7 cellular contexts compared by ENCODE assay signal in the genomic region with DNA sequence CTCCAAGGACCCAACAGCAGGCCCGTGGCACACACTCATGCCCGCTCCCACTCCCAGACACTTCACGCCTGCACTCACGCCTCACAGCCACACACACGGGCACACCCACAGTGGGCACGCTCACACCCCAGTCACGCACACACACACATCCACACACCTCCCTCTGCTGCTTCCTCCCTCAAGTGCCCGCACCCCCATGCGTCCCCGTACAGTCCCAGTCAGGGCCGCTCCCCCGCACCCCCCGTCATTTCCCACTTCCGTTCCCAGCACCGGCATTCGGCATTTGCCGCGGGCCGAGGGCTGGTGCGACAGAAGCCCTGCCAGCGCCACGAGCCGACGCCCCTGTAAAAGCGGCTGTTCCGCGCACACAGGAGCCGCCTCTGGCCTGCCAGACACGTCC.
DNase-seq lines count a peak whose midpoint lies in the region; ATAC-seq and TF ChIP-seq lines count a peak whose summit lies in the region.
"Not testable (repeated sequence)": the region's sequence is repeated elsewhere in the genome, so short reads cannot be mapped to it uniquely, and the experiment has no call there.

No MANE protein-coding gene starts in this region.

- H3K4me1 ChIP-seq in Peyer's patch, psoas muscle: not testable (repeated sequence)

- H3K4me3 Mint-ChIP-seq in activated CD8-positive, alpha-beta memory T cell treated with anti-CD3 and anti-CD28 coated beads, Interleukin-2, amount 10 ng/mL, durations not matched to agents 7 days and 5 days; memory B cell: not testable (repeated sequence)

- H3K36me3 ChIP-seq in Peyer's patch; psoas muscle (ENCODE audit: insufficient read depth in 1 of 2, low read depth in 1 of 2): not testable (repeated sequence)

- H3K27me3 ChIP-seq in Peyer's patch; psoas muscle (ENCODE audit: insufficient read depth in 3 of 3, low read length in 2 of 3): not testable (repeated sequence)

- not testable (repeated sequence) for ATAC-seq in activated CD8-positive, alpha-beta memory T cell treated with anti-CD3 and anti-CD28 coated beads, Interleukin-2, amount 10 ng/mL, durations not matched to agents 7 days and 5 days
- peak; percentile 44 to 46 for ATAC-seq in left cardiac atrium
- peak; percentile 46 for ATAC-seq in memory B cell (ENCODE audit: low read depth)
- ATAC-seq in psoas muscle, result peak in 3 of 4 donors; percentile 41 to 58 (median 48)
- peak; percentile 30 for ATAC-seq in stimulated activated naive CD8-positive, alpha-beta T cell treated with anti-CD3 and anti-CD28 coated beads, Interleukin-15, Interleukin-2, amounts not matched to agents 100 U/mL and 50 U/mL, for 24 hours

- TF ChIP-seq POLR2A in Peyer's patch (IDR thresholded peaks at IDR 0.05), result not testable (repeated sequence)

- not testable (repeated sequence) for H3K27ac Mint-ChIP-seq in activated CD8-positive, alpha-beta memory T cell treated with anti-CD3 and anti-CD28 coated beads, Interleukin-2, amount 10 ng/mL, durations not matched to agents 7 days and 5 days; memory B cell

- not testable (repeated sequence) for H3K9me3 ChIP-seq in Peyer's patch, psoas muscle

- not testable (repeated sequence) for H3K36me3 Mint-ChIP-seq in activated CD8-positive, alpha-beta memory T cell treated with anti-CD3 and anti-CD28 coated beads, Interleukin-2, amount 10 ng/mL, durations not matched to agents 7 days and 5 days; memory B cell

- DNase-seq in Peyer's patch (peak in 2 of 3 donors; percentile 19 to 47), left cardiac atrium (peak; percentile 38), psoas muscle (peak; percentile 18 to 53)
- peak; percentile 39 for DNase-seq in activated CD8-positive, alpha-beta memory T cell treated with anti-CD3 and anti-CD28 coated beads, Interleukin-2, amount 10 ng/mL, durations not matched to agents 7 days and 5 days
- peak; percentile 43 for DNase-seq in central memory CD4-positive, alpha-beta T cell
- not testable (repeated sequence) for DNase-seq in memory B cell (ENCODE audit: low spot score in 2 of 2)
- DNase-seq in stimulated activated naive CD8-positive, alpha-beta T cell treated with anti-CD3 and anti-CD28 coated beads, Interleukin-15, Interleukin-2, amounts not matched to agents 100 U/mL and 50 U/mL, for 24 hours, result peak; percentile 27

- intact Hi-C loops in left cardiac atrium (cut with DNase I); psoas muscle (cut with DNase I): not testable (repeated sequence)

- not testable (repeated sequence) for H3K27me3 Mint-ChIP-seq in activated CD8-positive, alpha-beta memory T cell treated with anti-CD3 and anti-CD28 coated beads, Interleukin-2, amount 10 ng/mL, durations not matched to agents 7 days and 5 days; memory B cell

- H3K4me3 ChIP-seq in Peyer's patch, psoas muscle: not testable (repeated sequence)

- not testable (repeated sequence) for H3K9me3 Mint-ChIP-seq in activated CD8-positive, alpha-beta memory T cell treated with anti-CD3 and anti-CD28 coated beads, Interleukin-2, amount 10 ng/mL, durations not matched to agents 7 days and 5 days (ENCODE audit: low read depth); memory B cell

- not testable (repeated sequence) for H3K27ac ChIP-seq in Peyer's patch, psoas muscle

- CTCF ChIA-PET in activated CD8-positive, alpha-beta memory T cell treated with anti-CD3 and anti-CD28 coated beads, Interleukin-2, amount 10 ng/mL, durations not matched to agents 7 days and 5 days (lab: Charles Lee), result not testable (repeated sequence)

- 31 to 72% methylated on average over 5 to 13 of the region's 29 CpGs; no CpG with 5 or more reads in 1 of the 3 donors for WGBS in psoas muscle, 3 donors

- H3K4me1 Mint-ChIP-seq in activated CD8-positive, alpha-beta memory T cell treated with anti-CD3 and anti-CD28 coated beads, Interleukin-2, amount 10 ng/mL, durations not matched to agents 7 days and 5 days; memory B cell: not testable (repeated sequence)

- TF ChIP-seq CTCF in Peyer's patch (IDR thresholded peaks at IDR 0.05); psoas muscle (IDR thresholded peaks at IDR 0.05): not testable (repeated sequence)
